In genomic region chr22:49811014-49811791, GRCh38 we compare ENCODE assay signal across 1 cellular context.
TF ChIP-seq lines count a peak whose summit lies in the region.

No MANE protein-coding gene starts in this region.

TF ChIP-seq in liver, 16 proteins besides CTCF, POLR2A, EP300 and RAD21 (continued from another document):
- TF ChIP-seq HNF4A (conservative IDR thresholded peaks at IDR 0.05), result peak; percentile 91 to 94
- TF ChIP-seq GABPA (IDR thresholded peaks at IDR 0.05 in 1 of 2, conservative IDR thresholded peaks at IDR 0.05 in 1 of 2), result no peak
- peak; percentile 54 for TF ChIP-seq SP1 (IDR thresholded peaks at IDR 0.05)
- peak; percentile 69 for TF ChIP-seq MAX (IDR thresholded peaks at IDR 0.05)
- TF ChIP-seq, protein P1, sequence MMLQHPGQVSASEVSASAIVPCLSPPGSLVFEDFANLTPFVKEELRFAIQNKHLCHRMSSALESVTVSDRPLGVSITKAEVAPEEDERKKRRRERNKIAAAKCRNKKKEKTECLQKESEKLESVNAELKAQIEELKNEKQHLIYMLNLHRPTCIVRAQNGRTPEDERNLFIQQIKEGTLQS (IDR thresholded peaks at IDR 0.05), result no peak
